Comparison of ENCODE assay signal across 1 cellular context in the genomic region with DNA sequence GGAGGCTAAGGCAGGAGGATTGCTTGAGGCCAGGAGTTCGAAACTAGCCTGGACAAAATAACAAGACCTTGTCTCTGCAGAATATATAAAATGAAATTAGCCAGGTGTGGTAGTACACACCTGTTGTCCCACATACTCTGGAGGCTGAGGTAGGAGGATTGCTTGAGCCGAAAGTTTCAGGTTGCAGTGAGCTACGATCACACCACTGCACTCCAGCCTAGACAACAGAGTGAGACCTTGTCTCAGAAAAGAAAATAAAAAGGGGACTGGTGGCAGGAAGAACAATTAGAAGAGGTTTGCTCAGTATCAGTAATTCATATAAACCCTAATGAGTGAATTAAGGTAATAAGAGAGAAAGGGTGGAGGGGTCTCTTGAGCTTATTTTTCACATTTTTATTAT.
TF ChIP-seq lines count a peak whose summit lies in the region.

No MANE protein-coding gene starts in this region.

TF ChIP-seq in GM23338, 12 proteins besides CTCF, POLR2A, EP300 and RAD21 (continued from another document):
- TF ChIP-seq, protein P1, sequence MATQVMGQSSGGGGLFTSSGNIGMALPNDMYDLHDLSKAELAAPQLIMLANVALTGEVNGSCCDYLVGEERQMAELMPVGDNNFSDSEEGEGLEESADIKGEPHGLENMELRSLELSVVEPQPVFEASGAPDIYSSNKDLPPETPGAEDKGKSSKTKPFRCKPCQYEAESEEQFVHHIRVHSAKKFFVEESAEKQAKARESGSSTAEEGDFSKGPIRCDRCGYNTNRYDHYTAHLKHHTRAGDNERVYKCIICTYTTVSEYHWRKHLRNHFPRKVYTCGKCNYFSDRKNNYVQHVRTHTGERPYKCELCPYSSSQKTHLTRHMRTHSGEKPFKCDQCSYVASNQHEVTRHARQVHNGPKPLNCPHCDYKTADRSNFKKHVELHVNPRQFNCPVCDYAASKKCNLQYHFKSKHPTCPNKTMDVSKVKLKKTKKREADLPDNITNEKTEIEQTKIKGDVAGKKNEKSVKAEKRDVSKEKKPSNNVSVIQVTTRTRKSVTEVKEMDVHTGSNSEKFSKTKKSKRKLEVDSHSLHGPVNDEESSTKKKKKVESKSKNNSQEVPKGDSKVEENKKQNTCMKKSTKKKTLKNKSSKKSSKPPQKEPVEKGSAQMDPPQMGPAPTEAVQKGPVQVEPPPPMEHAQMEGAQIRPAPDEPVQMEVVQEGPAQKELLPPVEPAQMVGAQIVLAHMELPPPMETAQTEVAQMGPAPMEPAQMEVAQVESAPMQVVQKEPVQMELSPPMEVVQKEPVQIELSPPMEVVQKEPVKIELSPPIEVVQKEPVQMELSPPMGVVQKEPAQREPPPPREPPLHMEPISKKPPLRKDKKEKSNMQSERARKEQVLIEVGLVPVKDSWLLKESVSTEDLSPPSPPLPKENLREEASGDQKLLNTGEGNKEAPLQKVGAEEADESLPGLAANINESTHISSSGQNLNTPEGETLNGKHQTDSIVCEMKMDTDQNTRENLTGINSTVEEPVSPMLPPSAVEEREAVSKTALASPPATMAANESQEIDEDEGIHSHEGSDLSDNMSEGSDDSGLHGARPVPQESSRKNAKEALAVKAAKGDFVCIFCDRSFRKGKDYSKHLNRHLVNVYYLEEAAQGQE (IDR thresholded peaks at IDR 0.05; ENCODE audit: unreplicated experiment): no peak
- TF ChIP-seq, protein P2, sequence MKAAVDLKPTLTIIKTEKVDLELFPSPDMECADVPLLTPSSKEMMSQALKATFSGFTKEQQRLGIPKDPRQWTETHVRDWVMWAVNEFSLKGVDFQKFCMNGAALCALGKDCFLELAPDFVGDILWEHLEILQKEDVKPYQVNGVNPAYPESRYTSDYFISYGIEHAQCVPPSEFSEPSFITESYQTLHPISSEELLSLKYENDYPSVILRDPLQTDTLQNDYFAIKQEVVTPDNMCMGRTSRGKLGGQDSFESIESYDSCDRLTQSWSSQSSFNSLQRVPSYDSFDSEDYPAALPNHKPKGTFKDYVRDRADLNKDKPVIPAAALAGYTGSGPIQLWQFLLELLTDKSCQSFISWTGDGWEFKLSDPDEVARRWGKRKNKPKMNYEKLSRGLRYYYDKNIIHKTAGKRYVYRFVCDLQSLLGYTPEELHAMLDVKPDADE (IDR thresholded peaks at IDR 0.05): no peak
- TF ChIP-seq EZH2phosphoT487 (IDR thresholded peaks at IDR 0.05; ENCODE audit: unreplicated experiment): no peak
- TF ChIP-seq, protein P3, sequence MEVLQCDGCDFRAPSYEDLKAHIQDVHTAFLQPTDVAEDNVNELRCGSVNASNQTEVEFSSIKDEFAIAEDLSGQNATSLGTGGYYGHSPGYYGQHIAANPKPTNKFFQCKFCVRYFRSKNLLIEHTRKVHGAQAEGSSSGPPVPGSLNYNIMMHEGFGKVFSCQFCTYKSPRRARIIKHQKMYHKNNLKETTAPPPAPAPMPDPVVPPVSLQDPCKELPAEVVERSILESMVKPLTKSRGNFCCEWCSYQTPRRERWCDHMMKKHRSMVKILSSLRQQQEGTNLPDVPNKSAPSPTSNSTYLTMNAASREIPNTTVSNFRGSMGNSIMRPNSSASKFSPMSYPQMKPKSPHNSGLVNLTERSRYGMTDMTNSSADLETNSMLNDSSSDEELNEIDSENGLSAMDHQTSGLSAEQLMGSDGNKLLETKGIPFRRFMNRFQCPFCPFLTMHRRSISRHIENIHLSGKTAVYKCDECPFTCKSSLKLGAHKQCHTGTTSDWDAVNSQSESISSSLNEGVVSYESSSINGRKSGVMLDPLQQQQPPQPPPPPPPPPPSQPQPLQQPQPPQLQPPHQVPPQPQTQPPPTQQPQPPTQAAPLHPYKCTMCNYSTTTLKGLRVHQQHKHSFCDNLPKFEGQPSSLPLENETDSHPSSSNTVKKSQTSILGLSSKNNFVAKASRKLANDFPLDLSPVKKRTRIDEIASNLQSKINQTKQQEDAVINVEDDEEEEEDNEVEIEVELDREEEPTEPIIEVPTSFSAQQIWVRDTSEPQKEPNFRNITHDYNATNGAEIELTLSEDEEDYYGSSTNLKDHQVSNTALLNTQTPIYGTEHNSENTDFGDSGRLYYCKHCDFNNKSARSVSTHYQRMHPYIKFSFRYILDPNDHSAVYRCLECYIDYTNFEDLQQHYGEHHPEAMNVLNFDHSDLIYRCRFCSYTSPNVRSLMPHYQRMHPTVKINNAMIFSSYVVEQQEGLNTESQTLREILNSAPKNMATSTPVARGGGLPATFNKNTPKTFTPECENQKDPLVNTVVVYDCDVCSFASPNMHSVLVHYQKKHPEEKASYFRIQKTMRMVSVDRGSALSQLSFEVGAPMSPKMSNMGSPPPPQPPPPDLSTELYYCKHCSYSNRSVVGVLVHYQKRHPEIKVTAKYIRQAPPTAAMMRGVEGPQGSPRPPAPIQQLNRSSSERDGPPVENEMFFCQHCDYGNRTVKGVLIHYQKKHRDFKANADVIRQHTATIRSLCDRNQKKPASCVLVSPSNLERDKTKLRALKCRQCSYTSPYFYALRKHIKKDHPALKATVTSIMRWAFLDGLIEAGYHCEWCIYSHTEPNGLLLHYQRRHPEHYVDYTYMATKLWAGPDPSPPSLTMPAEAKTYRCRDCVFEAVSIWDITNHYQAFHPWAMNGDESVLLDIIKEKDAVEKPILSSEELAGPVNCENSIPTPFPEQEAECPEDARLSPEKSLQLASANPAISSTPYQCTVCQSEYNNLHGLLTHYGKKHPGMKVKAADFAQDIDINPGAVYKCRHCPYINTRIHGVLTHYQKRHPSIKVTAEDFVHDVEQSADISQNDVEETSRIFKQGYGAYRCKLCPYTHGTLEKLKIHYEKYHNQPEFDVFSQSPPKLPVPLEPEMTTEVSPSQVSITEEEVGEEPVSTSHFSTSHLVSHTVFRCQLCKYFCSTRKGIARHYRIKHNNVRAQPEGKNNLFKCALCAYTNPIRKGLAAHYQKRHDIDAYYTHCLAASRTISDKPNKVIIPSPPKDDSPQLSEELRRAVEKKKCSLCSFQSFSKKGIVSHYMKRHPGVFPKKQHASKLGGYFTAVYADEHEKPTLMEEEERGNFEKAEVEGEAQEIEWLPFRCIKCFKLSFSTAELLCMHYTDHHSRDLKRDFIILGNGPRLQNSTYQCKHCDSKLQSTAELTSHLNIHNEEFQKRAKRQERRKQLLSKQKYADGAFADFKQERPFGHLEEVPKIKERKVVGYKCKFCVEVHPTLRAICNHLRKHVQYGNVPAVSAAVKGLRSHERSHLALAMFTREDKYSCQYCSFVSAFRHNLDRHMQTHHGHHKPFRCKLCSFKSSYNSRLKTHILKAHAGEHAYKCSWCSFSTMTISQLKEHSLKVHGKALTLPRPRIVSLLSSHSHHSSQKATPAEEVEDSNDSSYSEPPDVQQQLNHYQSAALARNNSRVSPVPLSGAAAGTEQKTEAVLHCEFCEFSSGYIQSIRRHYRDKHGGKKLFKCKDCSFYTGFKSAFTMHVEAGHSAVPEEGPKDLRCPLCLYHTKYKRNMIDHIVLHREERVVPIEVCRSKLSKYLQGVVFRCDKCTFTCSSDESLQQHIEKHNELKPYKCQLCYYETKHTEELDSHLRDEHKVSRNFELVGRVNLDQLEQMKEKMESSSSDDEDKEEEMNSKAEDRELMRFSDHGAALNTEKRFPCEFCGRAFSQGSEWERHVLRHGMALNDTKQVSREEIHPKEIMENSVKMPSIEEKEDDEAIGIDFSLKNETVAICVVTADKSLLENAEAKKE (CRISPR knock-in tag; IDR thresholded peaks at IDR 0.05): no peak
- no peak for TF ChIP-seq JUNB (IDR thresholded peaks at IDR 0.05; ENCODE audit: unreplicated experiment)
- no peak for TF ChIP-seq STAT1 (IDR thresholded peaks at IDR 0.05; ENCODE audit: unreplicated experiment)
- TF ChIP-seq CREB1 (CRISPR knock-in tag; IDR thresholded peaks at IDR 0.05; ENCODE audit: low read depth): no peak
- TF ChIP-seq NANOG (IDR thresholded peaks at IDR 0.05; ENCODE audit: borderline replicate concordance): no peak
- no peak for TF ChIP-seq POLR2AphosphoS5 (IDR thresholded peaks at IDR 0.05; ENCODE audit: low read depth)
- no peak for TF ChIP-seq ZNF114 (CRISPR knock-in tag; IDR thresholded peaks at IDR 0.05)
- no peak for TF ChIP-seq ZNF331 (CRISPR knock-in tag; IDR thresholded peaks at IDR 0.05; ENCODE audit: low read depth)
TF ChIP-seq in GM23338: peak in this region for 0.
